Comparison of ENCODE assay signal across 13 cellular contexts in genomic region chr3:178439504-178439903, GRCh38.
DNase-seq lines count a peak whose midpoint lies in the region; ATAC-seq, FAIRE-seq and TF ChIP-seq lines count a peak whose summit lies in the region.
"Had no signal": no experiment of that assay in that cellular context is flagged by ENCODE, and none has a peak within 500 bp of the region (broad histone marks: within the 10 kb centered on the region; RNA-seq: fewer than 3 reads in every experiment).

No MANE protein-coding gene starts in this region.

- H2AFZ ChIP-seq in endothelial cell of umbilical vein (ENCODE audit: low read depth, low read length) = no peak overlapping the region

- no peaks in the 10 kb centered on the region for H3K36me3 Mint-ChIP-seq in activated CD8-positive, alpha-beta memory T cell treated with anti-CD3 and anti-CD28 coated beads, Interleukin-2, amount 10 ng/mL, durations not matched to agents 7 days and 5 days
- H3K36me3 Mint-ChIP-seq: memory B cell had no signal

- FAIRE-seq in endothelial cell of umbilical vein (lab: Jason Lieb, UNC) (peak; percentile 26), urothelium cell line (lab: Jason Lieb, UNC) (no peak)
- FAIRE-seq: endometrium had no signal

- H3K4me1 Mint-ChIP-seq in activated CD8-positive, alpha-beta memory T cell treated with anti-CD3 and anti-CD28 coated beads, Interleukin-2, amount 10 ng/mL, durations not matched to agents 7 days and 5 days = no peaks in the 10 kb centered on the region
- H3K4me1 Mint-ChIP-seq: memory B cell had no signal

- POLR2A ChIA-PET in endothelial cell of umbilical vein (lab: Charles Lee) = interaction anchor here (0.5 kb wide), 1 partner anchor 11 kb away, joined by 3 read pairs; no protein-coding TSS in a partner anchor

- no peak overlapping the region for H3K27ac ChIP-seq in right atrium auricular region
- no peak overlapping the region for H3K27ac ChIP-seq in endothelial cell of umbilical vein (ENCODE audit: insufficient read depth, low read depth, low read length)
- H3K27ac ChIP-seq: C4-2B had no signal

- DNase-seq in Right ventricle myocardium superior (no peak), right atrium auricular region (ENCODE audit: low spot score) (no peak), OCI-M1 (lab: John Stamatoyannopoulos, UW) (peak; percentile 46), endothelial cell of umbilical vein (ENCODE audit: low read depth, low spot score) (peak; percentile 16), urothelium cell line (ENCODE audit: low spot score) (peak; percentile 47), activated T-cell treated with anti-CD3 and anti-CD28 coated beads for 4 hours (no peak)
- no peak for DNase-seq in activated CD8-positive, alpha-beta memory T cell treated with anti-CD3 and anti-CD28 coated beads, Interleukin-2, amount 10 ng/mL, durations not matched to agents 7 days and 5 days
- DNase-seq: NCI-H1417 treated with DMSO at 0.1 percent for 48 hours had no signal

- H3K4me2 ChIP-seq in endothelial cell of umbilical vein (ENCODE audit: insufficient read depth, low read length) = no peak overlapping the region

- H3K9me3 Mint-ChIP-seq in activated CD8-positive, alpha-beta memory T cell treated with anti-CD3 and anti-CD28 coated beads, Interleukin-2, amount 10 ng/mL, durations not matched to agents 7 days and 5 days (ENCODE audit: low read depth) = no peaks in the 10 kb centered on the region
- H3K9me3 Mint-ChIP-seq: memory B cell; T-helper 1 cell treated with Interleukin-12 subunit alpha and Interleukin-12 subunit beta and Interleukin-4 antibody, amounts not matched to agents 30 μg/mL and 1 μg/mL, for 36 hours had no signal

- CTCF ChIA-PET in endothelial cell of umbilical vein (lab: Charles Lee) = interaction anchor here (0.6 to 2.1 kb wide), 2 partner anchors 110 to 528 kb away, joined by 3 to 17 read pairs; no protein-coding TSS in a partner anchor
- CTCF ChIA-PET in activated CD8-positive, alpha-beta memory T cell treated with anti-CD3 and anti-CD28 coated beads, Interleukin-2, amount 10 ng/mL, durations not matched to agents 7 days and 5 days (lab: Charles Lee) = no interaction called here

- H3K9ac ChIP-seq in endothelial cell of umbilical vein (replicated peaks; ENCODE audit: extremely low read depth, insufficient read depth, low read length) = no peak overlapping the region

- H3K4me3 ChIP-seq in right atrium auricular region (no peak overlapping the region), endothelial cell of umbilical vein (replicated peaks in 1 of 3; ENCODE audit: insufficient read depth in 1 of 3, low read depth in 1 of 3, low read length in 3 of 3) (no peak overlapping the region)

- no peak for TF ChIP-seq POLR2A in endothelial cell of umbilical vein (IDR thresholded peaks at IDR 0.05; ENCODE audit: low read depth, low read length)

- no peaks in the 10 kb centered on the region for H3K9me1 ChIP-seq in endothelial cell of umbilical vein (replicated peaks; ENCODE audit: control insufficient read depth, extremely low read depth, insufficient read depth, low read length)

- TF ChIP-seq CTCF in right atrium auricular region (IDR thresholded peaks at IDR 0.05) (no peak), endothelial cell of umbilical vein (IDR thresholded peaks at IDR 0.05; ENCODE audit: extremely low read depth in 1 of 2, insufficient read depth in 1 of 2, low read depth in 1 of 2, low read length in 2 of 2) (no peak)

- H3K9me3 ChIP-seq in right atrium auricular region (no peaks in the 10 kb centered on the region), endothelial cell of umbilical vein (replicated peaks; ENCODE audit: control insufficient read depth, insufficient read depth, low read length) (no peaks in the 10 kb centered on the region)

- H3K4me3 Mint-ChIP-seq in activated CD8-positive, alpha-beta memory T cell treated with anti-CD3 and anti-CD28 coated beads, Interleukin-2, amount 10 ng/mL, durations not matched to agents 7 days and 5 days = no peak overlapping the region
- H3K4me3 Mint-ChIP-seq: memory B cell; T-helper 1 cell treated with Interleukin-12 subunit alpha and Interleukin-12 subunit beta and Interleukin-4 antibody, amounts not matched to agents 30 μg/mL and 1 μg/mL, for 36 hours had no signal

- no peaks in the 10 kb centered on the region for H3K79me2 ChIP-seq in endothelial cell of umbilical vein (ENCODE audit: control insufficient read depth, insufficient read depth, low read length)

- H3K36me3 ChIP-seq in right atrium auricular region (no peaks in the 10 kb centered on the region), endothelial cell of umbilical vein (ENCODE audit: control insufficient read depth in 2 of 2, extremely low read depth in 1 of 2, insufficient read depth in 2 of 2, low read length in 2 of 2) (no peaks in the 10 kb centered on the region)

- H3K27ac Mint-ChIP-seq in activated CD8-positive, alpha-beta memory T cell treated with anti-CD3 and anti-CD28 coated beads, Interleukin-2, amount 10 ng/mL, durations not matched to agents 7 days and 5 days = no peak overlapping the region
- H3K27ac Mint-ChIP-seq: memory B cell; T-helper 1 cell treated with Interleukin-12 subunit alpha and Interleukin-12 subunit beta and Interleukin-4 antibody, amounts not matched to agents 30 μg/mL and 1 μg/mL, for 36 hours had no signal

- ATAC-seq in Right ventricle myocardium superior (ENCODE audit: poor library complexity) (peak; percentile 20), GM21515 (IDR thresholded peaks at IDR 0.05; ENCODE audit: unreplicated experiment) (no peak)
- no peak for ATAC-seq in activated CD8-positive, alpha-beta memory T cell treated with anti-CD3 and anti-CD28 coated beads, Interleukin-2, amount 10 ng/mL, durations not matched to agents 7 days and 5 days

- H4K20me1 ChIP-seq in endothelial cell of umbilical vein (replicated peaks; ENCODE audit: control insufficient read depth, extremely low read depth, insufficient read depth, low read length) = no peaks in the 10 kb centered on the region

- no TSS peak for BruUV-seq in endothelial cell of umbilical vein (replicated peaks; lab: Mats Ljungman, UMichigan)

- H3K27me3 ChIP-seq in right atrium auricular region (no peaks in the 10 kb centered on the region), endothelial cell of umbilical vein (ENCODE audit: control insufficient read depth in 2 of 2, insufficient read depth in 2 of 2, low read length in 2 of 2) (peaks cover 0 to 2% of the 10 kb centered on the region in 2 experiments)

- no peaks in the 10 kb centered on the region for H3K27me3 Mint-ChIP-seq in activated CD8-positive, alpha-beta memory T cell treated with anti-CD3 and anti-CD28 coated beads, Interleukin-2, amount 10 ng/mL, durations not matched to agents 7 days and 5 days

- dilution Hi-C loops in endothelial cell of umbilical vein (cut with MboI; ENCODE audit: extremely low pct_ligation_motif_present, low sequenced_read_pairs) = no loop called here

- intact Hi-C loops in Right ventricle myocardium superior (cut with DNase I) = no loop called here
- intact Hi-C loops in endothelial cell of umbilical vein (cut with micrococcal nuclease) = no loop called here

- H3K4me1 ChIP-seq in right atrium auricular region (peaks cover 0 to 3% of the 10 kb centered on the region in 2 donors), endothelial cell of umbilical vein (ENCODE audit: control insufficient read depth, extremely low read depth, insufficient read depth, low read length) (no peaks in the 10 kb centered on the region)

TF ChIP-seq in endothelial cell of umbilical vein, 7 proteins besides CTCF, POLR2A, EP300 and RAD21:
- TF ChIP-seq FOS (IDR thresholded peaks at IDR 0.05; ENCODE audit: borderline replicate concordance, insufficient read depth, low read length) (peak; percentile 61), GATA2 (IDR thresholded peaks at IDR 0.05; ENCODE audit: insufficient read depth, insufficient read length, low read depth, low read length) (no peak)

Comparison
In these comparisons a context has a peak if more than half of its experiments do, and no peak if none do; other contexts are left out.
1. DNase-seq: peak in OCI-M1 (single experiment), endothelial cell of umbilical vein (single experiment) and urothelium cell line (single experiment); none in Right ventricle myocardium superior (single experiment), right atrium auricular region (single experiment), activated CD8-positive, alpha-beta memory T cell treated with anti-CD3 and anti-CD28 coated beads, Interleukin-2, amount 10 ng/mL, durations not matched to agents 7 days and 5 days (single experiment) and activated T-cell treated with anti-CD3 and anti-CD28 coated beads for 4 hours (single experiment).